Comparison of ENCODE assay signal across 17 cellular contexts in the genomic region with DNA sequence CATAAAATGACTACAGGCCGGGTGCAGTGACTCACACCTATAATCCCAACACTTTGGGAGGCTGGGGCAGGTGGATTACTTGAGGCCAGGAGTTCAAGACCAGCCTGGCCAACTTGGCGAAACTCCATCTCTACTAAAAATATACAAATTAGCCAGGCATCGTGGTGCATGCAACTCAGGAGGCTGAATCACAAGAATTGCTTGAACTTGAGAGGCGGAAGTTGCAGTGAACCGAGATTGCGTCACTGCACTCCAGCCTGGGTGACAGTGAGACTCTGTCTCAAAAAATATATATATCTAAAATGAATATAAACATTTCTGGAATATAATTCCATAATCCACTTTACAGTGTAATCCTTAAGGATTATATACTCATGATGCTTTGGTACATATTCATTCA.
DNase-seq lines count a peak whose midpoint lies in the region; ATAC-seq, FAIRE-seq and TF ChIP-seq lines count a peak whose summit lies in the region.
"Had no signal": no experiment of that assay in that cellular context is flagged by ENCODE, and none has a peak within 500 bp of the region (broad histone marks: within the 10 kb centered on the region; RNA-seq: fewer than 3 reads in every experiment).

No MANE protein-coding gene starts in this region.

- no peak for ATAC-seq in left lung
- ATAC-seq in HG02885 (IDR thresholded peaks at IDR 0.05; ENCODE audit: poor library complexity, unreplicated experiment): no peak

- peak; percentile 21 to 39 for DNase-seq in NOMO-1 (lab: John Stamatoyannopoulos, UW; ENCODE audit: unreplicated experiment in 2 of 2)
- no peak for DNase-seq in NOMO-1 treated with dmso at 0.1 percent for 144 hours (lab: John Stamatoyannopoulos, UW; ENCODE audit: unreplicated experiment)
- peak; percentile 4 for DNase-seq in MG63
- peak; percentile 28 for DNase-seq in NOMO-1 treated with DMSO at 0.1 percent for 48 hours (lab: John Stamatoyannopoulos, UW; ENCODE audit: unreplicated experiment)
- DNase-seq in iris pigment epithelial cell (ENCODE audit: low read depth): peak; percentile 79
- no peak for DNase-seq in left lung
- no peak for DNase-seq in RCC 7860 (ENCODE audit: low spot score)
- DNase-seq: CD4-positive, CD25-positive, alpha-beta regulatory T cell; DMS53; GF-D8; GOT3; H9; HFFc6 had no signal

- H3K27me3 ChIP-seq in MG63: no peaks in the 10 kb centered on the region
- no peaks in the 10 kb centered on the region for H3K27me3 ChIP-seq in left lung
- H3K27me3 ChIP-seq: BLaER1 had no signal

- TF ChIP-seq CTCF in left lung (IDR thresholded peaks at IDR 0.05): no peak

- H3K4me3 ChIP-seq in MG63: no peak overlapping the region
- no peak overlapping the region for H3K4me3 ChIP-seq in left lung
- H3K4me3 ChIP-seq: BLaER1 had no signal

- intact Hi-C loops in left lung (cut with DNase I): no loop called here

- H3K36me3 ChIP-seq in MG63 (peaks cover 69% of the 10 kb centered on the region), left lung (peaks cover 0 to 72% of the 10 kb centered on the region in 2 donors)

- FAIRE-seq in RCC 7860 (lab: Jason Lieb, UNC): no peak
- FAIRE-seq: GM19239 had no signal

- no peaks in the 10 kb centered on the region for H3K4me1 ChIP-seq in left lung

- H3K9me3 ChIP-seq in MG63 (peaks cover 23% of the 10 kb centered on the region), left lung (peaks cover 0 to 6% of the 10 kb centered on the region in 2 donors)

- no peak overlapping the region for H3K27ac ChIP-seq in left lung
- H3K27ac ChIP-seq: 22Rv1, BLaER1 had no signal

Comparison
In these comparisons a context has a peak if more than half of its experiments do, and no peak if none do; other contexts are left out.
1. DNase-seq: peak in NOMO-1 (2 of 2), MG63 (single experiment), NOMO-1 treated with DMSO at 0.1 percent for 48 hours (single experiment) and iris pigment epithelial cell (single experiment); none in NOMO-1 treated with dmso at 0.1 percent for 144 hours (single experiment), left lung (0 of 2) and RCC 7860 (single experiment).